ENCODE assay signal across 1 cellular context in genomic region chr10:87845624-87846377, GRCh38.
TF ChIP-seq lines count a peak whose summit lies in the region.

No MANE protein-coding gene starts in this region.

TF ChIP-seq in IMR-90, 13 proteins besides CTCF, POLR2A, EP300 and RAD21:
- TF ChIP-seq MXI1 (IDR thresholded peaks at IDR 0.05; ENCODE audit: borderline replicate concordance, low read depth, low read length) = no peak
- TF ChIP-seq ELK1 (IDR thresholded peaks at IDR 0.05; ENCODE audit: borderline replicate concordance, low read depth, low read length) = no peak
- TF ChIP-seq, protein P1, sequence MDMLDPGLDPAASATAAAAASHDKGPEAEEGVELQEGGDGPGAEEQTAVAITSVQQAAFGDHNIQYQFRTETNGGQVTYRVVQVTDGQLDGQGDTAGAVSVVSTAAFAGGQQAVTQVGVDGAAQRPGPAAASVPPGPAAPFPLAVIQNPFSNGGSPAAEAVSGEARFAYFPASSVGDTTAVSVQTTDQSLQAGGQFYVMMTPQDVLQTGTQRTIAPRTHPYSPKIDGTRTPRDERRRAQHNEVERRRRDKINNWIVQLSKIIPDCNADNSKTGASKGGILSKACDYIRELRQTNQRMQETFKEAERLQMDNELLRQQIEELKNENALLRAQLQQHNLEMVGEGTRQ (IDR thresholded peaks at IDR 0.05; ENCODE audit: low read depth, low read length) = no peak
- TF ChIP-seq MAZ (IDR thresholded peaks at IDR 0.05; ENCODE audit: borderline replicate concordance, low read depth, low read length) = no peak
- TF ChIP-seq FOS (IDR thresholded peaks at IDR 0.05; ENCODE audit: low read depth, low read length) = peak; percentile 75
- no peak for TF ChIP-seq RFX5 (IDR thresholded peaks at IDR 0.05; ENCODE audit: low read depth, low read length)
- no peak for TF ChIP-seq SMC3 (IDR thresholded peaks at IDR 0.05; ENCODE audit: low read depth, low read length)
- TF ChIP-seq RCOR1 (IDR thresholded peaks at IDR 0.05; ENCODE audit: insufficient replicate concordance, low read length) = no peak
- TF ChIP-seq BHLHE40 (IDR thresholded peaks at IDR 0.05; ENCODE audit: low read depth, low read length) = peak; percentile 56; the same call in 1 of the 2 replicates
- no peak for TF ChIP-seq NFE2L2 (IDR thresholded peaks at IDR 0.05; ENCODE audit: low read depth, low read length)
- no peak for TF ChIP-seq CHD1 (IDR thresholded peaks at IDR 0.05; ENCODE audit: low read depth, low read length)
- peak; percentile 59 for TF ChIP-seq CEBPB (IDR thresholded peaks at IDR 0.05; ENCODE audit: low read depth, low read length)
- peak; percentile 33; the same call in 1 of the 2 replicates for TF ChIP-seq MAFK (IDR thresholded peaks at IDR 0.05; ENCODE audit: low read depth, low read length)
TF ChIP-seq in IMR-90: peak in this region for 4.
